Comparison of ENCODE assay signal across 8 cellular contexts in the genomic region with DNA sequence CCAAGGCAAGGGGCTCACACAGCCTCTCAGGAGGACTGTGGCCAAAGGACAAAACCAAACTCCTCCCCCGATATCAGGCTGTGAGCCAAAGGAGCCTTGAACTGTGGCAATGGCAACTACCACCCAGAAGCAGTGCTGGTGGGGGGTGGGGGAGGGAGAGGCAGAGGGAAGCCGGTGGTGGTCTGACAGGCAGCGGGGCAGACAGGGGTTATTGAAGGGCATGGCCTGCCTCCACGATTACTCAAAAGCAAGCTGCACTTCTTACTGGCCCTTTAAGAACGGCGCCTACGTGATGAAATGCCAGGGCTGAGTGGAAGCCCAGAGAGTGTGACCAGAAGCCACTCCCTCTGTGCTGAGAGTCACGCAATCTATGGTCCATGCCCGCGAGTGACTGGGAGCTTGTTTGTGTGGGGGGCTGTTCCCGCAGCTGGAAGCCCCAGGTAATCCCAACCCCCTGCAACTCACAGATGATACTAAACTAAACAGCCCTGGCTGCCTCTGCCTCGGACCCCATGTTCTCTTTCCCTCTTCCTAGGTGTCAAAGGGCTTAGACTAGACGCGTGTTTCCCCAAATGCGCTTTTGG.
DNase-seq lines count a peak whose midpoint lies in the region; ATAC-seq and TF ChIP-seq lines count a peak whose summit lies in the region.

No MANE protein-coding gene starts in this region.

- no peak for TF ChIP-seq CTCF in activated B cell treated with CpG ODN at 0.5 μM for 24 hours (IDR thresholded peaks at IDR 0.05)
- no peak for TF ChIP-seq CTCF in foreskin fibroblast (IDR thresholded peaks at IDR 0.05; ENCODE audit: low read depth, low read length)
- TF ChIP-seq CTCF in progenitor cell of endocrine pancreas (IDR thresholded peaks at IDR 0.05; ENCODE audit: unreplicated experiment): no peak

- POLR2A ChIA-PET in activated B cell treated with CpG ODN at 0.5 μM for 24 hours (lab: Charles Lee): interaction anchor here (0.6 to 7.9 kb wide), 20 partner anchors 9 to 187 kb away, joined by 3 to 57 read pairs (median 4); a partner anchor contains a TSS

- peak overlapping the region; percentile 35 for H3K4me3 Mint-ChIP-seq in activated B cell treated with CpG ODN at 0.5 μM for 24 hours
- no peak overlapping the region for H3K4me3 Mint-ChIP-seq in progenitor cell of endocrine pancreas (ENCODE audit: low read depth)
- H3K4me3 Mint-ChIP-seq in activated T-cell treated with anti-CD3 and anti-CD28 coated beads, Interleukin-2, amount 50 U/mL, for 24 hours: no peak overlapping the region

- no peaks in the 10 kb centered on the region for H3K9me3 Mint-ChIP-seq in activated B cell treated with CpG ODN at 0.5 μM for 24 hours
- H3K9me3 Mint-ChIP-seq in progenitor cell of endocrine pancreas (ENCODE audit: low read depth): no peaks in the 10 kb centered on the region
- no peaks in the 10 kb centered on the region for H3K9me3 Mint-ChIP-seq in activated T-cell treated with anti-CD3 and anti-CD28 coated beads, Interleukin-2, amount 50 U/mL, for 24 hours

- no peaks in the 10 kb centered on the region for H3K27me3 Mint-ChIP-seq in activated B cell treated with CpG ODN at 0.5 μM for 24 hours
- H3K27me3 Mint-ChIP-seq in progenitor cell of endocrine pancreas: peaks cover 5% of the 10 kb centered on the region
- no peaks in the 10 kb centered on the region for H3K27me3 Mint-ChIP-seq in activated T-cell treated with anti-CD3 and anti-CD28 coated beads, Interleukin-2, amount 50 U/mL, for 24 hours

- DNase-seq in activated B cell treated with CpG ODN at 0.5 μM for 24 hours (no peak), left colon (peak; percentile 31 to 48), foreskin fibroblast (no peak), G401 (ENCODE audit: low spot score) (no peak), progenitor cell of endocrine pancreas (ENCODE audit: low spot score, unreplicated experiment) (no peak)
- DNase-seq in activated T-cell treated with anti-CD3 and anti-CD28 coated beads, Interleukin-2, amount 50 U/mL, for 24 hours: no peak

- no peak overlapping the region for H3K4me3 ChIP-seq in foreskin fibroblast (ENCODE audit: low read depth in 1 of 2, low read length in 2 of 2)

- no peaks in the 10 kb centered on the region for H3K36me3 Mint-ChIP-seq in activated B cell treated with CpG ODN at 0.5 μM for 24 hours (ENCODE audit: low read depth)
- H3K36me3 Mint-ChIP-seq in progenitor cell of endocrine pancreas (ENCODE audit: insufficient read depth): no peaks in the 10 kb centered on the region
- no peaks in the 10 kb centered on the region for H3K36me3 Mint-ChIP-seq in activated T-cell treated with anti-CD3 and anti-CD28 coated beads, Interleukin-2, amount 50 U/mL, for 24 hours (ENCODE audit: low read depth)

- intact Hi-C loops in activated B cell treated with CpG ODN at 0.5 μM for 24 hours (cut with micrococcal nuclease): loop anchor here (1.0 kb wide), 1 partner anchor 9 kb away; no protein-coding TSS in a partner anchor
- intact Hi-C loops in left colon (cut with DNase I, micrococcal nuclease): no loop called here

- H3K4me1 Mint-ChIP-seq in activated B cell treated with CpG ODN at 0.5 μM for 24 hours (peaks cover 65% of the 10 kb centered on the region), progenitor cell of endocrine pancreas (ENCODE audit: low read depth) (peaks cover 1% of the 10 kb centered on the region)
- H3K4me1 Mint-ChIP-seq in activated T-cell treated with anti-CD3 and anti-CD28 coated beads, Interleukin-2, amount 50 U/mL, for 24 hours (ENCODE audit: low read depth): peaks cover 37% of the 10 kb centered on the region

- peak; percentile 85 for ATAC-seq in GM18868 (IDR thresholded peaks at IDR 0.05; ENCODE audit: unreplicated experiment)
- ATAC-seq in HG03095 (IDR thresholded peaks at IDR 0.05; ENCODE audit: unreplicated experiment): peak; percentile 90
- ATAC-seq in activated B cell treated with CpG ODN at 0.5 μM for 24 hours (ENCODE audit: low read depth): peak; percentile 86
- peak; percentile 33 for ATAC-seq in left colon

- H3K27ac Mint-ChIP-seq in activated B cell treated with CpG ODN at 0.5 μM for 24 hours (peak overlapping the region; percentile 76), progenitor cell of endocrine pancreas (no peak overlapping the region)
- no peak overlapping the region for H3K27ac Mint-ChIP-seq in activated T-cell treated with anti-CD3 and anti-CD28 coated beads, Interleukin-2, amount 50 U/mL, for 24 hours

- in situ Hi-C loops in G401 (cut with HindIII; ENCODE audit: low sequenced_read_pairs): no loop called here

- CTCF ChIA-PET in activated B cell treated with CpG ODN at 0.5 μM for 24 hours (lab: Charles Lee): interaction anchor here (0.9 to 1.0 kb wide), 2 partner anchors 9 to 36 kb away, joined by 3 to 4 read pairs; no protein-coding TSS in a partner anchor

Comparison
In these comparisons a context has a peak if more than half of its experiments do, and no peak if none do; other contexts are left out.
1. ATAC-seq: peak in every context shown above with its lines; median percentile 90 in HG03095; 86 in activated B cell treated with CpG ODN at 0.5 μM for 24 hours; 85 in GM18868; 33 in left colon.
2. DNase-seq: peak in left colon (2 of 2); none in activated B cell treated with CpG ODN at 0.5 μM for 24 hours (single experiment), foreskin fibroblast (0 of 2), G401 (single experiment), progenitor cell of endocrine pancreas (single experiment) and activated T-cell treated with anti-CD3 and anti-CD28 coated beads, Interleukin-2, amount 50 U/mL, for 24 hours (single experiment).